In the genomic region with DNA sequence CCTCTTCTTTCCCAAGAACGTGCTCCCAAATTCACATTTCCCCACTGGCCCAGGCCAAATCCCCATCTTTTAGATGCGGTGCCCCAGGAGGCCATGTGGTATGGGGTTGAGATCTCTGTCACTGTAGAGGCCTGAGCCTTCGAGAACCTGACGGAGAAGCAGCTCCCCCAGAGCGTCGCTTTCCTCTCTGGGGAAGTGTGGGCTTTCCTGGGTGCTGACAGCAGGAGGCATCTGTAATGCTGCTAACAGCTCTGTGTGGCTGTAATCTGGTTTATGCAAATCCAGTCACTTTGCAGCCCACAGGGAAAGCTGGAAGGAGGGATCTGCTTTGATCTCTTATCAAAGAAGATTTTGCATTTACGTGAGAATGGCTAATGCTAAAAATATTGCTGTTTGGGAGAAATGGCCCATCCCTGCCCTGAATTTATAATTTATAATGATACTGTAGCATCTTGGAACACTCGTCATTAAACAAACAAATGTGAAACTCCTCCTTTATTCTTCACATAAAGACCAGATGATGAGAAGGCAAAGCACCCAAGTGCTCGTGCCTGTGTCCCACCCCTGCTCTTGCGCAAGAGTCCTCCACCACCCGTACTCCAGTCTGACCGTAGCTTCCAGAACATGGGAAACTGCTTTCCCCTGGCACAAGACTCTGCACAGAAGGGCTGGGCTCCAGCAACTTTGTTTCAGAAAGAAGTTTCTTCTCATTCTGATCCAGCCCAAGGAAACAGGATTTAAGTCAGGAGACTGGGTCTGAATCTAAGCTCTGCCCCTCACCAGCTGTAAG, we compare ENCODE assay signal across 15 cellular contexts.
A peak's percentile ranks its signal among the peaks of the same experiment; 100 is the strongest.
DNase-seq lines count a peak whose midpoint lies in the region; ATAC-seq, FAIRE-seq and TF ChIP-seq lines count a peak whose summit lies in the region.
"Had no signal": no experiment of that assay in that cellular context is flagged by ENCODE, and none has a peak within 500 bp of the region (broad histone marks: within the 10 kb centered on the region; RNA-seq: fewer than 3 reads in every experiment).

No MANE protein-coding gene starts in this region.

- no peak for TF ChIP-seq RAD21 in H1 (IDR thresholded peaks at IDR 0.05 in 1 of 2, conservative IDR thresholded peaks at IDR 0.05 in 1 of 2; ENCODE audit: low read depth in 2 of 2, low read length in 2 of 2)

- no peaks in the 10 kb centered on the region for H3K9me3 Mint-ChIP-seq in activated CD8-positive, alpha-beta memory T cell treated with anti-CD3 and anti-CD28 coated beads, Interleukin-2, amount 10 ng/mL, durations not matched to agents 7 days and 5 days (ENCODE audit: low read depth)
- H3K9me3 Mint-ChIP-seq in osteocyte (ENCODE audit: unreplicated experiment) = no peaks in the 10 kb centered on the region
- H3K9me3 Mint-ChIP-seq: activated CD4-positive, alpha-beta T cell treated with anti-CD3 and anti-CD28 coated beads, Interleukin-2, amount 10 ng/mL, durations not matched to agents 7 days and 5 days; T-helper 1 cell treated with Interleukin-12 subunit alpha and Interleukin-12 subunit beta and Interleukin-4 antibody, amounts not matched to agents 30 μg/mL and 1 μg/mL, for 36 hours had no signal

- no peak overlapping the region for H2BK5ac ChIP-seq in H1 (ENCODE audit: low read depth, low read length)

- TF ChIP-seq EP300 in H1 (IDR thresholded peaks at IDR 0.05; ENCODE audit: borderline replicate concordance in 1 of 2, low read depth in 2 of 2, low read length in 2 of 2) = no peak

- H3K14ac ChIP-seq in H1 (ENCODE audit: insufficient read length) = no peak overlapping the region

- no peak for ATAC-seq in activated CD8-positive, alpha-beta memory T cell treated with anti-CD3 and anti-CD28 coated beads, Interleukin-2, amount 10 ng/mL, durations not matched to agents 7 days and 5 days

- H3K4me3 ChIP-seq in H1 (ENCODE audit: extremely low read depth in 1 of 4, insufficient read depth in 2 of 4, low read depth in 3 of 4, low read length in 4 of 4) (no peak overlapping the region), thyroid gland (replicated peaks in 1 of 3) (no peak overlapping the region)

- H3K23ac ChIP-seq in H1 (ENCODE audit: insufficient read length) = no peak overlapping the region

- DNase-seq in activated CD8-positive, alpha-beta memory T cell treated with anti-CD3 and anti-CD28 coated beads, Interleukin-2, amount 50 U/mL, for 48 hours = peak; percentile 29
- DNase-seq in activated CD8-positive, alpha-beta memory T cell treated with anti-CD3 and anti-CD28 coated beads, Interleukin-2, amount 10 ng/mL, durations not matched to agents 7 days and 5 days = no peak
- DNase-seq in H1 (ENCODE audit: low read depth in 1 of 2, low spot score in 2 of 2) = no peak
- DNase-seq in left kidney (ENCODE audit: low read depth, low spot score) = peak; percentile 30
- DNase-seq in thyroid gland = peak; percentile 13 to 14
- no peak for DNase-seq in NCI-H226
- DNase-seq in HPDE6-E6E7 (ENCODE audit: extremely low spot score) = no peak
- no peak for DNase-seq in osteocyte (ENCODE audit: extremely low spot score, unreplicated experiment)
- DNase-seq: activated CD4-positive, alpha-beta T cell treated with anti-CD3 and anti-CD28 coated beads, Interleukin-2, amount 10 ng/mL, durations not matched to agents 7 days and 5 days; activated gamma-delta T cell; Caco-2; NCI-H446 had no signal

- no peak for FAIRE-seq in H1 (lab: Jason Lieb, UNC)
- FAIRE-seq: A204.1 had no signal

- H4K91ac ChIP-seq in H1 (replicated peaks; ENCODE audit: insufficient read length, low read length) = no peak overlapping the region

- POLR2A ChIA-PET in H1 (lab: Charles Lee; ENCODE audit: partially characterized antibody) = interaction anchor here (0.7 kb wide), 1 partner anchor 600 kb away, joined by 3 read pairs; no protein-coding TSS in a partner anchor

- H2BK20ac ChIP-seq in H1 (ENCODE audit: low read length) = no peak overlapping the region

- H3K18ac ChIP-seq in H1 (ENCODE audit: extremely low read depth, low read length) = no peak overlapping the region

- intact Hi-C loops in thyroid gland (cut with DNase I) = no loop called here

- no peak overlapping the region for H3K9ac ChIP-seq in H1 (replicated peaks in 1 of 4; ENCODE audit: extremely low read depth in 1 of 4, low read depth in 3 of 4, low read length in 3 of 4)

- H3K4me3 Mint-ChIP-seq in activated CD8-positive, alpha-beta memory T cell treated with anti-CD3 and anti-CD28 coated beads, Interleukin-2, amount 10 ng/mL, durations not matched to agents 7 days and 5 days = no peak overlapping the region
- no peak overlapping the region for H3K4me3 Mint-ChIP-seq in osteocyte (ENCODE audit: unreplicated experiment)
- H3K4me3 Mint-ChIP-seq: activated CD4-positive, alpha-beta T cell treated with anti-CD3 and anti-CD28 coated beads, Interleukin-2, amount 10 ng/mL, durations not matched to agents 7 days and 5 days; T-helper 1 cell treated with Interleukin-12 subunit alpha and Interleukin-12 subunit beta and Interleukin-4 antibody, amounts not matched to agents 30 μg/mL and 1 μg/mL, for 36 hours had no signal

- H3K4me2 ChIP-seq in H1 (ENCODE audit: insufficient read depth in 1 of 2, low read depth in 2 of 2, low read length in 2 of 2) = no peak overlapping the region; a peak in 1 of 4 replicates

- H3K27me3 ChIP-seq in H1 (replicated peaks in 1 of 4; ENCODE audit: control insufficient read depth in 3 of 4, extremely low read depth in 1 of 4, insufficient read depth in 3 of 4, low read length in 3 of 4) = no peaks in the 10 kb centered on the region
- no peaks in the 10 kb centered on the region for H3K27me3 ChIP-seq in thyroid gland
- H3K27me3 ChIP-seq: neutrophil had no signal

- H2BK120ac ChIP-seq in H1 (replicated peaks; ENCODE audit: low read depth, low read length) = no peak overlapping the region

- H4K8ac ChIP-seq in H1 (ENCODE audit: extremely low read depth, insufficient read depth, low read length) = no peak overlapping the region; the same call in 1 of the 2 replicates

- H3K27ac Mint-ChIP-seq in activated CD8-positive, alpha-beta memory T cell treated with anti-CD3 and anti-CD28 coated beads, Interleukin-2, amount 10 ng/mL, durations not matched to agents 7 days and 5 days = no peak overlapping the region
- no peak overlapping the region for H3K27ac Mint-ChIP-seq in osteocyte (ENCODE audit: unreplicated experiment)
- H3K27ac Mint-ChIP-seq: activated CD4-positive, alpha-beta T cell treated with anti-CD3 and anti-CD28 coated beads, Interleukin-2, amount 10 ng/mL, durations not matched to agents 7 days and 5 days; T-helper 1 cell treated with Interleukin-12 subunit alpha and Interleukin-12 subunit beta and Interleukin-4 antibody, amounts not matched to agents 30 μg/mL and 1 μg/mL, for 36 hours had no signal

- CTCF ChIA-PET in activated CD8-positive, alpha-beta memory T cell treated with anti-CD3 and anti-CD28 coated beads, Interleukin-2, amount 10 ng/mL, durations not matched to agents 7 days and 5 days (lab: Charles Lee) = no interaction called here
- CTCF ChIA-PET in H1 (lab: Charles Lee; ENCODE audit: partially characterized antibody) = interaction anchor here (1.5 to 2.7 kb wide), 2 partner anchors 10 to 11 kb away, joined by 4 to 16 read pairs; no protein-coding TSS in a partner anchor

- H3K27ac ChIP-seq in H1 (ENCODE audit: low read depth, low read length) (no peak overlapping the region), thyroid gland (no peak overlapping the region)
- H3K27ac ChIP-seq: neutrophil had no signal

- no peaks in the 10 kb centered on the region for H3K79me2 ChIP-seq in H1 (ENCODE audit: control insufficient read depth in 1 of 2, insufficient read depth in 2 of 2, low read length in 2 of 2)

- H3K27me3 Mint-ChIP-seq in activated CD8-positive, alpha-beta memory T cell treated with anti-CD3 and anti-CD28 coated beads, Interleukin-2, amount 10 ng/mL, durations not matched to agents 7 days and 5 days = no peaks in the 10 kb centered on the region
- H3K27me3 Mint-ChIP-seq in osteocyte (ENCODE audit: unreplicated experiment) = no peaks in the 10 kb centered on the region
- H3K27me3 Mint-ChIP-seq: activated CD4-positive, alpha-beta T cell treated with anti-CD3 and anti-CD28 coated beads, Interleukin-2, amount 10 ng/mL, durations not matched to agents 7 days and 5 days had no signal

- H3K36me3 Mint-ChIP-seq in activated CD8-positive, alpha-beta memory T cell treated with anti-CD3 and anti-CD28 coated beads, Interleukin-2, amount 10 ng/mL, durations not matched to agents 7 days and 5 days = no peaks in the 10 kb centered on the region
- no peaks in the 10 kb centered on the region for H3K36me3 Mint-ChIP-seq in osteocyte (ENCODE audit: unreplicated experiment)

- H3K4me1 Mint-ChIP-seq in activated CD8-positive, alpha-beta memory T cell treated with anti-CD3 and anti-CD28 coated beads, Interleukin-2, amount 10 ng/mL, durations not matched to agents 7 days and 5 days = no peaks in the 10 kb centered on the region
- H3K4me1 Mint-ChIP-seq in osteocyte (ENCODE audit: unreplicated experiment) = no peaks in the 10 kb centered on the region

- no peaks in the 10 kb centered on the region for H3K9me3 ChIP-seq in H1 (ENCODE audit: insufficient read depth in 2 of 2, low read depth in 1 of 2, low read length in 1 of 2)
- H3K9me3 ChIP-seq in thyroid gland = no peaks in the 10 kb centered on the region
- H3K9me3 ChIP-seq: Caco-2, neutrophil had no signal

- TF ChIP-seq CTCF in H1 (IDR thresholded peaks at IDR 0.05; ENCODE audit: control extremely low read depth in 1 of 3, insufficient read depth in 1 of 3, low read depth in 1 of 3, low read length in 3 of 3) (no peak), thyroid gland (IDR thresholded peaks at IDR 0.05) (no peak), osteocyte (IDR thresholded peaks at IDR 0.05) (no peak)

- H2AK5ac ChIP-seq in H1 (ENCODE audit: low read depth, low read length) = no peak overlapping the region

- no peak overlapping the region for H2AFZ ChIP-seq in H1 (ENCODE audit: low read length)

- H4K5ac ChIP-seq in H1 (ENCODE audit: insufficient read length, low read depth, low read length) = no peak overlapping the region

- H3K4me1 ChIP-seq in H1 (replicated peaks in 1 of 4; ENCODE audit: control insufficient read depth in 3 of 4, insufficient read depth in 4 of 4, low read length in 3 of 4) (no peaks in the 10 kb centered on the region), thyroid gland (no peaks in the 10 kb centered on the region)
- H3K4me1 ChIP-seq: Caco-2 had no signal

- H2BK15ac ChIP-seq in H1 (ENCODE audit: low read length) = 0 out of 2 replicates have a peak overlapping the region, but pooled peaks have one; percentile 46

- no peak overlapping the region for H3K56ac ChIP-seq in H1 (replicated peaks; ENCODE audit: insufficient read length, low read depth, low read length)

- 89% methylated on average over 12 of the region's 12 CpGs; no CpG with 5 or more reads in 1 of the 2 experiments for WGBS in H1 (ENCODE audit: extremely low coverage in 1 of 2, insufficient coverage in 1 of 2, insufficient read length in 1 of 2, insufficient replicate concordance in 2 of 2, low coverage in 1 of 2, low lambda C conversion rate in 2 of 2, missing lambda C conversion rate in 1 of 2), 2 experiments
- 70 to 71% methylated on average over 12 of the region's 12 CpGs for WGBS in thyroid gland, 2 donors

- no peak overlapping the region for H2BK12ac ChIP-seq in H1 (ENCODE audit: low read depth, low read length)

- H4K20me1 ChIP-seq in H1 (replicated peaks in 1 of 2; ENCODE audit: control insufficient read depth in 1 of 2, insufficient read depth in 2 of 2, low read length in 2 of 2) = no peaks in the 10 kb centered on the region

- no peak overlapping the region for H3K4ac ChIP-seq in H1 (replicated peaks; ENCODE audit: insufficient read length, low read depth, low read length)

- H3K36me3 ChIP-seq in H1 (ENCODE audit: control insufficient read depth in 2 of 4, insufficient read depth in 4 of 4, low read length in 3 of 4) (no peaks in the 10 kb centered on the region), thyroid gland (no peaks in the 10 kb centered on the region)
- H3K36me3 ChIP-seq: neutrophil had no signal

- no peak for TF ChIP-seq POLR2A in H1 (IDR thresholded peaks at IDR 0.05; ENCODE audit: control extremely low read depth in 1 of 2, low read depth in 2 of 2, low read length in 2 of 2)
- no peak for TF ChIP-seq POLR2A in thyroid gland (IDR thresholded peaks at IDR 0.05)

- H3K79me1 ChIP-seq in H1 (ENCODE audit: low read depth, low read length) = no peaks in the 10 kb centered on the region

- H3K23me2 ChIP-seq in H1 (ENCODE audit: low read depth, low read length) = no peaks in the 10 kb centered on the region; the same call in 1 of the 2 replicates

Comparison
In these comparisons a context has a peak if more than half of its experiments do, and no peak if none do; other contexts are left out.
1. DNase-seq: peak in activated CD8-positive, alpha-beta memory T cell treated with anti-CD3 and anti-CD28 coated beads, Interleukin-2, amount 50 U/mL, for 48 hours (single experiment), left kidney (single experiment) and thyroid gland (2 of 2); none in activated CD8-positive, alpha-beta memory T cell treated with anti-CD3 and anti-CD28 coated beads, Interleukin-2, amount 10 ng/mL, durations not matched to agents 7 days and 5 days (single experiment), H1 (0 of 2), NCI-H226 (single experiment), HPDE6-E6E7 (single experiment) and osteocyte (single experiment).